ENCODE assay signal across 23 cellular contexts in the genomic region with DNA sequence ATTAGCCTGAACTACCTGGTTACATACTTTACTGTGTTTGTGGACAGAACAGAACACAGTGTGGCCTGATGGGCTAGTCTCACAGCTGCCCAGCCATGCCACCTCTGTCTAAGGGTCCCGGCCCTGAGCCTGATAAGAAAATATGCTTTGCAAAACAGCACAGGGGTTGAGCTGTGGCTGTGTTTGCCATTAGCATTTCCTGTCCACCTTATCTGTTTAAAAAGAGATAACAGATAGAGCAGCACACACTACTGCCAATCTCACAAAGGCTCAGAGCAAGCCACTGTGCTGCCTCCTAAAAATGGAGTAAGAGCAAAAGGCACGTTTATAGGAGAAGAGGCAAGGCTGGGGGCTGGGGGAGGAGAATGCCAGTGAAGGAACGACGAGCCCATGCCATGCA.
"Had no signal": no experiment of that assay in that cellular context is flagged by ENCODE, and none has a peak within 500 bp of the region (broad histone marks: within the 10 kb centered on the region; RNA-seq: fewer than 3 reads in every experiment).

No MANE protein-coding gene starts in this region.

- ATAC-seq: activated CD4-positive, alpha-beta T cell treated with anti-CD3 and anti-CD28 coated beads for 36 hours; activated naive CD4-positive, alpha-beta T cell treated with anti-CD3 and anti-CD28 coated beads, Interleukin-2, amount 50 U/mL, for 72 hours; activated naive CD8-positive, alpha-beta T cell treated with anti-CD3 and anti-CD28 coated beads, Interleukin-2, amount 50 U/mL, for 24 hours; body of pancreas had no signal

- H3K9me3 Mint-ChIP-seq: activated CD4-positive, alpha-beta memory T cell treated with anti-CD3 and anti-CD28 coated beads, Interleukin-2, amount 10 ng/mL, durations not matched to agents 7 days and 5 days; activated naive CD4-positive, alpha-beta T cell treated with anti-CD3 and anti-CD28 coated beads, Interleukin-2, amount 50 U/mL, for 72 hours; activated naive CD8-positive, alpha-beta T cell treated with anti-CD3 and anti-CD28 coated beads, Interleukin-2, amount 50 U/mL, for 24 hours; central memory CD8-positive, alpha-beta T cell had no signal

- H3K27me3 Mint-ChIP-seq: activated CD4-positive, alpha-beta memory T cell treated with anti-CD3 and anti-CD28 coated beads, Interleukin-2, amount 10 ng/mL, durations not matched to agents 7 days and 5 days; activated CD4-positive, alpha-beta T cell treated with anti-CD3 and anti-CD28 coated beads for 36 hours; activated naive CD8-positive, alpha-beta T cell treated with anti-CD3 and anti-CD28 coated beads, Interleukin-2, amount 50 U/mL, for 24 hours had no signal

- H3K4me1 Mint-ChIP-seq: activated CD4-positive, alpha-beta memory T cell treated with anti-CD3 and anti-CD28 coated beads, Interleukin-2, amount 10 ng/mL, durations not matched to agents 7 days and 5 days; activated naive CD8-positive, alpha-beta T cell treated with anti-CD3 and anti-CD28 coated beads, Interleukin-2, amount 50 U/mL, for 24 hours; central memory CD8-positive, alpha-beta T cell had no signal

- H3K27ac ChIP-seq: ascending aorta, body of pancreas, KMS-11 had no signal

- H3K4me1 ChIP-seq: ascending aorta had no signal

- H3K36me3 ChIP-seq: ascending aorta had no signal

- H3K9ac ChIP-seq: KMS-11 had no signal

- H3K4me2 ChIP-seq: KMS-11 had no signal

- H3K4me3 Mint-ChIP-seq: activated CD4-positive, alpha-beta memory T cell treated with anti-CD3 and anti-CD28 coated beads, Interleukin-2, amount 10 ng/mL, durations not matched to agents 7 days and 5 days; activated CD4-positive, alpha-beta T cell treated with anti-CD3 and anti-CD28 coated beads for 36 hours; activated naive CD8-positive, alpha-beta T cell treated with anti-CD3 and anti-CD28 coated beads, Interleukin-2, amount 50 U/mL, for 24 hours; central memory CD8-positive, alpha-beta T cell had no signal

- H3K4me3 ChIP-seq: ascending aorta, body of pancreas had no signal

- DNase-seq: activated CD4-positive, alpha-beta memory T cell treated with anti-CD3 and anti-CD28 coated beads, Interleukin-2, amount 10 ng/mL, durations not matched to agents 7 days and 5 days; activated CD4-positive, alpha-beta T cell treated with anti-CD3 and anti-CD28 coated beads for 36 hours; activated CD4-positive, alpha-beta T cell treated with anti-CD3 and anti-CD28 coated beads, Interleukin-2, amount 50 U/mL, for 1 hour; activated CD4-positive, CD25-positive, alpha-beta regulatory T cell; activated effector memory CD4-positive, alpha-beta T cell treated with Interleukin-2 at 50 U/mL for 16 hours; activated naive CD4-positive, alpha-beta T cell; activated naive CD8-positive, alpha-beta T cell treated with anti-CD3 and anti-CD28 coated beads, Interleukin-2, amount 50 U/mL, for 24 hours; amniotic stem cell; body of pancreas; NCI-H1092; NCI-H1417; NCI-H1930; NCI-H2171; NCI-H2227 treated with DMSO at 0.1 percent for 48 hours; NCI-H446 treated with DMSO at 0.1 percent for 48 hours; NCI-H524 treated with DMSO at 0.1 percent for 48 hours; NCI-H748 treated with DMSO at 0.1 percent for 48 hours; SIG-M5; T-helper 1 cell had no signal

- H3K27me3 ChIP-seq: ascending aorta, body of pancreas had no signal
